Comparison of ENCODE assay signal across 8 cellular contexts in genomic region chr4:185210102-185210981, GRCh38. TPM values are rescaled to one million over a fixed set of nuclear protein-coding genes. Genes with fewer than 3 reads are reported as not detected.
DNase-seq lines count a peak whose midpoint lies in the region; ATAC-seq and TF ChIP-seq lines count a peak whose summit lies in the region.

No MANE protein-coding gene starts in this region.

- DNase-seq in EH (ENCODE audit: low read depth) (peak; percentile 69), Karpas-422 (peak; percentile 75), medulla oblongata (ENCODE audit: extremely low spot score) (peak; percentile 56), GM10266 (ENCODE audit: extremely low spot score) (no peak)
- peak; percentile 57 for DNase-seq in activated CD8-positive, alpha-beta T cell treated with anti-CD3 and anti-CD28 coated beads, Interleukin-2, amount 10 ng/mL, durations not matched to agents 7 days and 5 days
- peak; percentile 9 to 26 (median 23) for DNase-seq in effector memory CD4-positive, alpha-beta T cell
- DNase-seq in stimulated activated CD8-positive, alpha-beta memory T cell treated with anti-CD3 and anti-CD28 coated beads, Interleukin-2, amount 100 ng/mL, for 48 hours (ENCODE audit: low read depth in 2 of 2): peak; percentile 20 to 43

- peaks cover 54% of the 10 kb centered on the region for H3K4me1 ChIP-seq in Karpas-422 (ENCODE audit: low read length)
- H3K4me1 ChIP-seq in effector memory CD4-positive, alpha-beta T cell (ENCODE audit: control insufficient read depth, insufficient read depth, low read length, poor library complexity, severe bottlenecking): peaks cover 19% of the 10 kb centered on the region

- H3K27me3 ChIP-seq in Karpas-422 (ENCODE audit: low read length): no peaks in the 10 kb centered on the region
- H3K27me3 ChIP-seq in effector memory CD4-positive, alpha-beta T cell (replicated peaks; ENCODE audit: control insufficient read depth, insufficient read depth, low read length, poor library complexity, severe bottlenecking): no peaks in the 10 kb centered on the region

- H3K4me2 ChIP-seq in Karpas-422 (ENCODE audit: low read depth, low read length, poor library complexity, severe bottlenecking): peak overlapping the region; percentile 70

- H4K20me1 ChIP-seq in Karpas-422 (ENCODE audit: insufficient read depth, low read depth, low read length): no peaks in the 10 kb centered on the region

- peaks cover 54% of the 10 kb centered on the region for H3K79me2 ChIP-seq in Karpas-422 (ENCODE audit: low read length)

- peak overlapping the region; percentile 95 for H3K27ac ChIP-seq in Karpas-422 (ENCODE audit: low read length)
- peak overlapping the region; percentile 45 for H3K27ac ChIP-seq in effector memory CD4-positive, alpha-beta T cell (ENCODE audit: insufficient read depth, low read length, poor library complexity, severe bottlenecking)

- H3K4me1 Mint-ChIP-seq in activated CD8-positive, alpha-beta T cell treated with anti-CD3 and anti-CD28 coated beads, Interleukin-2, amount 10 ng/mL, durations not matched to agents 7 days and 5 days (ENCODE audit: low read depth): peaks cover 24% of the 10 kb centered on the region

- no peak overlapping the region for H2AFZ ChIP-seq in Karpas-422 (ENCODE audit: low read length)

- no peaks in the 10 kb centered on the region for H3K9me3 Mint-ChIP-seq in activated CD8-positive, alpha-beta T cell treated with anti-CD3 and anti-CD28 coated beads, Interleukin-2, amount 10 ng/mL, durations not matched to agents 7 days and 5 days (ENCODE audit: insufficient read depth)

- peak; percentile 15 for ATAC-seq in GM21529 (IDR thresholded peaks at IDR 0.05; ENCODE audit: unreplicated experiment)
- peak; percentile 60 for ATAC-seq in activated CD8-positive, alpha-beta T cell treated with anti-CD3 and anti-CD28 coated beads, Interleukin-2, amount 10 ng/mL, durations not matched to agents 7 days and 5 days

- no peaks in the 10 kb centered on the region for H3K9me3 ChIP-seq in Karpas-422 (ENCODE audit: low read length)
- no peaks in the 10 kb centered on the region for H3K9me3 ChIP-seq in effector memory CD4-positive, alpha-beta T cell (ENCODE audit: control insufficient read depth, low read length)

- H3K4me3 Mint-ChIP-seq in activated CD8-positive, alpha-beta T cell treated with anti-CD3 and anti-CD28 coated beads, Interleukin-2, amount 10 ng/mL, durations not matched to agents 7 days and 5 days: peak overlapping the region; percentile 82

- peak overlapping the region; percentile 82 for H3K27ac Mint-ChIP-seq in activated CD8-positive, alpha-beta T cell treated with anti-CD3 and anti-CD28 coated beads, Interleukin-2, amount 10 ng/mL, durations not matched to agents 7 days and 5 days

- no peak for TF ChIP-seq CTCF in GM10266 (IDR thresholded peaks at IDR 0.05; ENCODE audit: control insufficient read depth, insufficient read depth, low read depth, missing control alignments)

- H3K9ac ChIP-seq in Karpas-422 (ENCODE audit: low read length): peak overlapping the region; percentile 80

- POLR2A ChIA-PET in activated CD8-positive, alpha-beta T cell treated with anti-CD3 and anti-CD28 coated beads, Interleukin-2, amount 10 ng/mL, durations not matched to agents 7 days and 5 days (lab: Charles Lee): interaction anchor here (1.2 to 1.9 kb wide), 2 partner anchors 186 to 215 kb away, joined by 3 to 6 read pairs; partner anchors contain the start of genes ANKRD37 and LRP2BP

- CTCF ChIA-PET in activated CD8-positive, alpha-beta T cell treated with anti-CD3 and anti-CD28 coated beads, Interleukin-2, amount 10 ng/mL, durations not matched to agents 7 days and 5 days (lab: Charles Lee): interaction anchor here (0.9 to 3.7 kb wide), 3 partner anchors 26 to 215 kb away, joined by 3 to 18 read pairs (median 4); partner anchors contain the start of gene UFSP2

- peaks cover 2% of the 10 kb centered on the region for H3K27me3 Mint-ChIP-seq in activated CD8-positive, alpha-beta T cell treated with anti-CD3 and anti-CD28 coated beads, Interleukin-2, amount 10 ng/mL, durations not matched to agents 7 days and 5 days (ENCODE audit: low read depth)

- H3K9me2 ChIP-seq in Karpas-422 (replicated peaks; ENCODE audit: insufficient read depth, low read length): no peaks in the 10 kb centered on the region

- no peaks in the 10 kb centered on the region for H3K36me3 ChIP-seq in Karpas-422 (ENCODE audit: insufficient read depth, low read length)
- no peaks in the 10 kb centered on the region for H3K36me3 ChIP-seq in effector memory CD4-positive, alpha-beta T cell (ENCODE audit: control insufficient read depth, insufficient read depth, low read length)

- H3K4me3 ChIP-seq in Karpas-422 (ENCODE audit: low read length): peak overlapping the region; percentile 84
- H3K4me3 ChIP-seq in effector memory CD4-positive, alpha-beta T cell (ENCODE audit: insufficient read depth, low read depth, low read length, poor library complexity, severe bottlenecking): peak overlapping the region; percentile 56

- H3K36me3 Mint-ChIP-seq in activated CD8-positive, alpha-beta T cell treated with anti-CD3 and anti-CD28 coated beads, Interleukin-2, amount 10 ng/mL, durations not matched to agents 7 days and 5 days (ENCODE audit: low read depth): peaks cover 3% of the 10 kb centered on the region

RNA-seq across cellular contexts. Expression of gene SNX25, which starts 0.9 kb away (rescaled TPM):
- 39.2 and 50.5 TPM in 2 replicates for total RNA-seq in Karpas-422 (2014; rRNA removed; shearing (Covaris generic); ENCODE audit: low replicate concordance)
- total RNA-seq in activated CD8-positive, alpha-beta T cell treated with anti-CD3 and anti-CD28 coated beads, Interleukin-2, amount 10 ng/mL, durations not matched to agents 7 days and 5 days: 10 to 100 TPM; 16.6 to 16.7 TPM

RNA-seq across cellular contexts. Expression of gene CFAP97, which starts 6.5 kb away (rescaled TPM):
- total RNA-seq in Karpas-422 (2014; rRNA removed; shearing (Covaris generic); ENCODE audit: low replicate concordance): 15.8 and 44.5 TPM in 2 replicates
- total RNA-seq in activated CD8-positive, alpha-beta T cell treated with anti-CD3 and anti-CD28 coated beads, Interleukin-2, amount 10 ng/mL, durations not matched to agents 7 days and 5 days: 10 to 100 TPM; 29.1 to 30.0 TPM
